In the genomic region with DNA sequence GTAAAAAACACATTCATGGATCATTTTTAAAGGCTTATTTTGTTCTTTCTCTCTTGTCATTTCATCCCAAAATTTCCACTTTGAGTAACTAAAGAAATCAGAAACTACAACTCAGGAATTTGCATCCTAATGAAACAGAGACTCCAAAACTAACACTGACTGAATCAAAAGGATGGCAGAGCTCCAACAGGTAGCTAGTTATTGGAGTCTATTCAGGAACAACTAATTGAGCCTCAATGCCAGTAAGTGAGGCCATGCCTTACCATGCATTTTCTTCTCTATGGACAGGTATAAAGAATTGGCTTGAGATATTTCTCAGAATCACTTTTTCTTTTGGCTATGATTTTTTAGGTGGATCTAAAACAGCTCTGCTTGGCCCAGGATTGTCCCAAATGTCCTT, we compare ENCODE assay signal across 23 cellular contexts.
"Had no signal": no experiment of that assay in that cellular context is flagged by ENCODE, and none has a peak within 500 bp of the region (broad histone marks: within the 10 kb centered on the region; RNA-seq: fewer than 3 reads in every experiment).

No MANE protein-coding gene starts in this region.

- H3K9me3 ChIP-seq: heart left ventricle, neutrophil, psoas muscle, spleen, testis, tibial nerve, upper lobe of right lung, vagina had no signal

- H3K27ac ChIP-seq: dorsolateral prefrontal cortex, heart left ventricle, neutrophil, psoas muscle, spleen, testis, tibial nerve, upper lobe of right lung, vagina had no signal

- ATAC-seq: heart left ventricle; left colon; left ventricle myocardium superior; naive thymus-derived CD4-positive, alpha-beta T cell; psoas muscle; sciatic nerve; stimulated activated naive B cell treated with anti-CD40 and anti-IgM and Interleukin-4, amounts not matched to agents 10 μg/mL and 1 μg/mL and 100 μg/mL, for 72 hours; stimulated activated naive CD8-positive, alpha-beta T cell treated with anti-CD3 and anti-CD28 coated beads, Interleukin-15, amount 100 ng/mL, for 72 hours; upper lobe of right lung had no signal

- H3K36me3 ChIP-seq: heart left ventricle, neutrophil, spleen, tibial nerve, upper lobe of right lung, vagina had no signal

- DNase-seq: effector CD8-positive, alpha-beta T cell; foreskin melanocyte; heart left ventricle; hippocampal formation; left colon; left ventricle myocardium superior; naive thymus-derived CD4-positive, alpha-beta T cell; nephron progenitor cell; psoas muscle; spleen; stimulated activated CD4-positive, alpha-beta T cell treated with anti-CD3 and anti-CD28 coated beads, Interleukin-15, amount 100 ng/mL, for 24 hours; stimulated activated CD4-positive, alpha-beta T cell treated with anti-CD3 and anti-CD28 coated beads, Interleukin-1b, Interleukin-23, amount 100 ng/mL, for 48 hours; stimulated activated CD4-positive, alpha-beta T cell treated with anti-CD3 and anti-CD28 coated beads, Interleukin-4, amount 100 ng/mL, for 24 hours; stimulated activated naive B cell treated with anti-CD40 and anti-IgM and Interleukin-4, amounts not matched to agents 10 μg/mL and 1 μg/mL and 100 μg/mL, for 72 hours; stimulated activated naive CD8-positive, alpha-beta T cell treated with anti-CD3 and anti-CD28 coated beads, Interleukin-15, amount 100 ng/mL, for 72 hours; testis; upper lobe of right lung had no signal

- H3K4me3 ChIP-seq: dorsolateral prefrontal cortex, heart left ventricle, lung, psoas muscle, spleen, testis, tibial nerve, upper lobe of right lung, vagina had no signal

- H3K4me1 ChIP-seq: heart left ventricle, psoas muscle, spleen, testis, tibial nerve, upper lobe of right lung, vagina had no signal

- H3K27me3 ChIP-seq: heart left ventricle, neutrophil, spleen, testis, tibial nerve, upper lobe of right lung, vagina had no signal
